In the genomic region with DNA sequence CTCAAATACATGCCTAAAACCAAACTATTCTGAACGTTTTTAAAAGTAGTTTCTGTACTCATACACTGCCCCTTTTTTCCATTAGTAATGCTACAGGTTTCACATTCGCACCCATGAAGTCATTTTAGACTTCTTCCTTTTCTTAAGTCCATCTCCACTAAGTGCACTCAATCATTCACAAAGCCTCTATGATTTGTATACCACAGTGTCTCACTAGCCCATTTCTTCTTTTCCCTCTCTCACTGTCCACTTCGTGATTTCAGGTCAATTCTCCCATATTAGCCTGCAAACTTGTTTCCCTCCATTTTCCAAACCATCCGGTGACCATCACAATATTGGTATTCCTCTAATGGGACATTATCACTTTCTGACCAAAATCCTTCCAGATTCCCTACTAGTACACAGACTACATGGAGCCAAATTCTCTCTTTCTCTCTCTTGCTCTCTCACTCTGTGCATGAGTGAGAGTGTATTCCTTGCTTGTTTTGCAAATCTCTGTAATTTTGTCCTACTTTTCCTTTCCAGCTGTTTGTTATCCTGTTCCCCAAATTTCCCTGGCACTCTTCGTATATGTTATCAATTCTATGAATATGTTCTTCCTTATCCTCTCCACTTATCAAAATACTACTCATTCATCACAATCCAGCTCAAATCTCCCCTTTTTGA, we compare ENCODE assay signal across 20 cellular contexts. TPM values are rescaled to one million over a fixed set of nuclear protein-coding genes. Genes with fewer than 3 reads are reported as not detected.
DNase-seq lines count a peak whose midpoint lies in the region; ATAC-seq and TF ChIP-seq lines count a peak whose summit lies in the region.
"Had no signal": no experiment of that assay in that cellular context is flagged by ENCODE, and none has a peak within 500 bp of the region (broad histone marks: within the 10 kb centered on the region; RNA-seq: fewer than 3 reads in every experiment).

No MANE protein-coding gene starts in this region.

- intact Hi-C loops in tibial artery (cut with DNase I; ENCODE audit: low total_unique reads), result loop anchor here (5.0 to 10.0 kb wide), 4 partner anchors 85 to 1425 kb away; partner anchors contain the start of gene DDX10

- no peak overlapping the region for H3K27ac ChIP-seq in tibial artery
- H3K27ac ChIP-seq in trophoblast cell (ENCODE audit: low read depth, low read length), result no peak overlapping the region
- H3K27ac ChIP-seq: colonic mucosa, gastrocnemius medialis, HL-60, parathyroid adenoma, WERI-Rb-1 had no signal

- H3K4me1 ChIP-seq in tibial artery (peaks cover 0 to 13% (median 3%) of the 10 kb centered on the region in 4 donors), trophoblast cell (ENCODE audit: control insufficient read depth in 1 of 2, insufficient read depth in 2 of 2, low read length in 2 of 2) (peaks cover 3 to 5% of the 10 kb centered on the region in 2 experiments)
- H3K4me1 ChIP-seq: colonic mucosa had no signal

- H3K18ac ChIP-seq in trophoblast cell (ENCODE audit: low read length), result no peak overlapping the region

- H2AFZ ChIP-seq in trophoblast cell (ENCODE audit: insufficient read depth, low read length, poor library complexity), result no peak overlapping the region
- H2AFZ ChIP-seq: parathyroid adenoma had no signal

- H3K36me3 Mint-ChIP-seq in activated naive CD8-positive, alpha-beta T cell treated with anti-CD3 and anti-CD28 coated beads, Interleukin-2, amount 50 U/mL, for 24 hours (ENCODE audit: low read depth), result no peaks in the 10 kb centered on the region
- no peaks in the 10 kb centered on the region for H3K36me3 Mint-ChIP-seq in activated naive CD8-positive, alpha-beta T cell treated with anti-CD3 and anti-CD28 coated beads for 36 hours
- H3K36me3 Mint-ChIP-seq: CD4-positive, alpha-beta memory T cell; type B pancreatic cell had no signal

- no peak overlapping the region for H3K4ac ChIP-seq in trophoblast cell (ENCODE audit: low read depth, low read length)

- no peak overlapping the region for H2BK120ac ChIP-seq in trophoblast cell (ENCODE audit: insufficient read depth, low read length, poor library complexity)

- H3K36me3 ChIP-seq in tibial artery (no peaks in the 10 kb centered on the region), trophoblast cell (ENCODE audit: control insufficient read depth in 1 of 2, insufficient read depth in 2 of 2, low read length in 2 of 2) (no peaks in the 10 kb centered on the region)
- H3K36me3 ChIP-seq: colonic mucosa, gastrocnemius medialis, WERI-Rb-1 had no signal

- H3K4me2 ChIP-seq in trophoblast cell (ENCODE audit: low read length), result no peak overlapping the region

- H3K27me3 ChIP-seq in tibial artery (no peaks in the 10 kb centered on the region), trophoblast cell (ENCODE audit: insufficient read depth, low read length) (no peaks in the 10 kb centered on the region)
- H3K27me3 ChIP-seq: colonic mucosa, gastrocnemius medialis had no signal

- no peak overlapping the region for H3K14ac ChIP-seq in trophoblast cell (ENCODE audit: low read length)

- H4K12ac ChIP-seq in trophoblast cell (ENCODE audit: low read depth, low read length), result no peak overlapping the region

- H3K27me3 Mint-ChIP-seq in activated naive CD8-positive, alpha-beta T cell treated with anti-CD3 and anti-CD28 coated beads, Interleukin-2, amount 50 U/mL, for 24 hours, result peaks cover 44% of the 10 kb centered on the region
- H3K27me3 Mint-ChIP-seq in activated naive CD8-positive, alpha-beta T cell treated with anti-CD3 and anti-CD28 coated beads for 36 hours, result peaks cover 36% of the 10 kb centered on the region

- no peak overlapping the region for H2BK12ac ChIP-seq in trophoblast cell (ENCODE audit: low read length)

- H3K79me1 ChIP-seq in trophoblast cell (ENCODE audit: low read length), result peaks cover 16% of the 10 kb centered on the region

- no peak overlapping the region for H3K4me3 Mint-ChIP-seq in activated naive CD8-positive, alpha-beta T cell treated with anti-CD3 and anti-CD28 coated beads, Interleukin-2, amount 50 U/mL, for 24 hours
- no peak overlapping the region for H3K4me3 Mint-ChIP-seq in activated naive CD8-positive, alpha-beta T cell treated with anti-CD3 and anti-CD28 coated beads for 36 hours
- H3K4me3 Mint-ChIP-seq: CD4-positive, alpha-beta memory T cell; type B pancreatic cell had no signal

- no peak overlapping the region for H4K8ac ChIP-seq in trophoblast cell (ENCODE audit: low read depth, low read length)

- WGBS in trophoblast cell (ENCODE audit: extremely low coverage, insufficient coverage, insufficient read length), result no CpG with 5 or more reads among the region's 5 CpGs

- no peak overlapping the region for H2BK5ac ChIP-seq in trophoblast cell (ENCODE audit: low read depth, low read length, poor library complexity)

- no peak for DNase-seq in activated naive CD8-positive, alpha-beta T cell treated with anti-CD3 and anti-CD28 coated beads, Interleukin-2, amount 50 U/mL, for 24 hours
- no peak for DNase-seq in activated naive CD8-positive, alpha-beta T cell treated with anti-CD3 and anti-CD28 coated beads for 36 hours
- DNase-seq in hepatic stellate cell (ENCODE audit: low spot score), result no peak
- no peak for DNase-seq in tibial artery
- DNase-seq in trophoblast cell, result no peak
- DNase-seq: activated gamma-delta T cell treated with Interleukin-2 at 50 U/mL for 16 hours; CD4-positive, alpha-beta memory T cell; colonic mucosa; gastrocnemius medialis; KBM-7; NCI-H1048; NCI-H774; RPMI8226; WERI-Rb-1 had no signal

- ATAC-seq in activated naive CD8-positive, alpha-beta T cell treated with anti-CD3 and anti-CD28 coated beads, Interleukin-2, amount 50 U/mL, for 24 hours, result peak; percentile 18
- peak; percentile 27 for ATAC-seq in GM21423 (IDR thresholded peaks at IDR 0.05; ENCODE audit: unreplicated experiment)
- ATAC-seq in HG03280 (IDR thresholded peaks at IDR 0.05; ENCODE audit: unreplicated experiment), result peak; percentile 22
- no peak for ATAC-seq in GM21515 (IDR thresholded peaks at IDR 0.05; ENCODE audit: unreplicated experiment)
- ATAC-seq: gastrocnemius medialis had no signal

- H3K9ac ChIP-seq in trophoblast cell (ENCODE audit: low read length), result no peak overlapping the region
- H3K9ac ChIP-seq: parathyroid adenoma had no signal

- peaks cover 9% of the 10 kb centered on the region for H3K4me1 Mint-ChIP-seq in activated naive CD8-positive, alpha-beta T cell treated with anti-CD3 and anti-CD28 coated beads, Interleukin-2, amount 50 U/mL, for 24 hours
- H3K4me1 Mint-ChIP-seq in activated naive CD8-positive, alpha-beta T cell treated with anti-CD3 and anti-CD28 coated beads for 36 hours, result peaks cover 10% of the 10 kb centered on the region

- H2AK5ac ChIP-seq in trophoblast cell (ENCODE audit: low read length), result no peak overlapping the region

- H3K23ac ChIP-seq in trophoblast cell (ENCODE audit: low read length), result no peak overlapping the region

- no peak for TF ChIP-seq CTCF in tibial artery (IDR thresholded peaks at IDR 0.05)

- H3K4me3 ChIP-seq in tibial artery (no peak overlapping the region), trophoblast cell (ENCODE audit: low read depth, low read length) (no peak overlapping the region)
- H3K4me3 ChIP-seq: colonic mucosa, gastrocnemius medialis had no signal

- H3K27ac Mint-ChIP-seq in activated naive CD8-positive, alpha-beta T cell treated with anti-CD3 and anti-CD28 coated beads, Interleukin-2, amount 50 U/mL, for 24 hours, result no peak overlapping the region
- no peak overlapping the region for H3K27ac Mint-ChIP-seq in activated naive CD8-positive, alpha-beta T cell treated with anti-CD3 and anti-CD28 coated beads for 36 hours
- H3K27ac Mint-ChIP-seq: CD4-positive, alpha-beta memory T cell; type B pancreatic cell had no signal

- H3K9me3 Mint-ChIP-seq in activated naive CD8-positive, alpha-beta T cell treated with anti-CD3 and anti-CD28 coated beads, Interleukin-2, amount 50 U/mL, for 24 hours, result no peaks in the 10 kb centered on the region
- no peaks in the 10 kb centered on the region for H3K9me3 Mint-ChIP-seq in activated naive CD8-positive, alpha-beta T cell treated with anti-CD3 and anti-CD28 coated beads for 36 hours
- H3K9me3 Mint-ChIP-seq: type B pancreatic cell had no signal

- H3K79me2 ChIP-seq in trophoblast cell (ENCODE audit: control insufficient read depth, insufficient read depth, low read length, poor library complexity), result peaks cover 14% of the 10 kb centered on the region
- H3K79me2 ChIP-seq: parathyroid adenoma had no signal

- H3K9me3 ChIP-seq in tibial artery (no peaks in the 10 kb centered on the region), trophoblast cell (ENCODE audit: insufficient read depth, low read depth, low read length) (no peaks in the 10 kb centered on the region)
- H3K9me3 ChIP-seq: colonic mucosa, gastrocnemius medialis had no signal

- H4K91ac ChIP-seq in trophoblast cell (ENCODE audit: low read depth, low read length), result no peak overlapping the region

RNA-seq across cellular contexts. Expression of gene ZC3H12C, which starts 3.4 kb away (rescaled TPM):
- total RNA-seq in activated naive CD8-positive, alpha-beta T cell treated with anti-CD3 and anti-CD28 coated beads for 36 hours, result under 1 TPM; 0.10 to 0.20 TPM
- polyA plus RNA-seq in trophoblast cell (2013), result 8.1 and 8.4 TPM in 2 replicates
- polyA plus RNA-seq: CD4-positive, alpha-beta memory T cell had no signal
